1 cellular context compared by ENCODE assay signal in genomic region chr11:46242961-46243795, GRCh38.
A peak's percentile ranks its signal among the peaks of the same experiment; 100 is the strongest.
TF ChIP-seq lines count a peak whose summit lies in the region.

No MANE protein-coding gene starts in this region.

TF ChIP-seq in HepG2, 621 proteins besides CTCF, POLR2A, EP300 and RAD21 (continued from another document and continues in another):
- no peak for TF ChIP-seq AFF4 (CRISPR knock-in tag; IDR thresholded peaks at IDR 0.05)
- TF ChIP-seq KDM5B (CRISPR knock-in tag; IDR thresholded peaks at IDR 0.05; ENCODE audit: borderline replicate concordance) = peak; percentile 77; the same call in 1 of the 2 replicates
- no peak for TF ChIP-seq EEA1 (CRISPR knock-in tag; IDR thresholded peaks at IDR 0.05; ENCODE audit: borderline replicate concordance)
- no peak for TF ChIP-seq FLYWCH1 (CRISPR knock-in tag; IDR thresholded peaks at IDR 0.05)
- TF ChIP-seq HOXA7 (CRISPR knock-in tag; IDR thresholded peaks at IDR 0.05) = no peak
- no peak for TF ChIP-seq U2AF2 (IDR thresholded peaks at IDR 0.05; ENCODE audit: low read depth, low read length)
- TF ChIP-seq SKI (IDR thresholded peaks at IDR 0.05; ENCODE audit: partially characterized antibody) = no peak
- TF ChIP-seq ZNF703 (CRISPR knock-in tag; IDR thresholded peaks at IDR 0.05; ENCODE audit: borderline replicate concordance) = no peak
- peak; percentile 37; the same call in 1 of the 2 replicates for TF ChIP-seq JUN (CRISPR knock-in tag; IDR thresholded peaks at IDR 0.05)
- TF ChIP-seq ZMYM2 (CRISPR knock-in tag; IDR thresholded peaks at IDR 0.05) = no peak
- no peak for TF ChIP-seq TIGD3 (CRISPR knock-in tag; IDR thresholded peaks at IDR 0.05; ENCODE audit: borderline replicate concordance)
- TF ChIP-seq RBM22 (optimal IDR thresholded peaks at IDR 0.05; ENCODE audit: low read length) = no peak
- TF ChIP-seq ZNF549 (CRISPR knock-in tag; IDR thresholded peaks at IDR 0.05) = no peak
- peak; percentile 75; the same call in 1 of the 2 replicates for TF ChIP-seq POGZ (CRISPR knock-in tag; IDR thresholded peaks at IDR 0.05)
- no peak for TF ChIP-seq CENPT (CRISPR knock-in tag; IDR thresholded peaks at IDR 0.05; ENCODE audit: low read depth)
- no peak for TF ChIP-seq HBP1 (CRISPR knock-in tag; IDR thresholded peaks at IDR 0.05; ENCODE audit: low read depth)
- 0 out of 2 replicates have a peak, but pooled peaks have one; percentile 27 for TF ChIP-seq ZNF33B (CRISPR knock-in tag; IDR thresholded peaks at IDR 0.05)
- peak; percentile 66; the same call in 1 of the 2 replicates for TF ChIP-seq SP4 (CRISPR knock-in tag; IDR thresholded peaks at IDR 0.05)
- peak; percentile 59; the same call in 1 of the 2 replicates for TF ChIP-seq MAX (IDR thresholded peaks at IDR 0.05)
- peak; percentile 97; the same call in 1 of the 2 replicates for TF ChIP-seq ZNF230 (CRISPR knock-in tag; IDR thresholded peaks at IDR 0.05)
- TF ChIP-seq IRF9 (CRISPR knock-in tag; IDR thresholded peaks at IDR 0.05; ENCODE audit: borderline replicate concordance) = no peak
- TF ChIP-seq GLI4 (CRISPR knock-in tag; IDR thresholded peaks at IDR 0.05; ENCODE audit: borderline replicate concordance) = no peak; the same call in 1 of the 2 replicates
- TF ChIP-seq ZNF841 (CRISPR knock-in tag; IDR thresholded peaks at IDR 0.05; ENCODE audit: borderline replicate concordance) = no peak
- TF ChIP-seq ZNF333 (CRISPR knock-in tag; IDR thresholded peaks at IDR 0.05; ENCODE audit: borderline replicate concordance) = peak; percentile 73; the same call in 1 of the 2 replicates
- TF ChIP-seq CEBPG (CRISPR knock-in tag; IDR thresholded peaks at IDR 0.05) = peak; percentile 100
- TF ChIP-seq ZNF777 (CRISPR knock-in tag; IDR thresholded peaks at IDR 0.05) = no peak
- TF ChIP-seq TOPORS (CRISPR knock-in tag; IDR thresholded peaks at IDR 0.05) = 0 out of 2 replicates have a peak, but pooled peaks have one; percentile 62
- peak; percentile 92 for TF ChIP-seq DMTF1 (CRISPR knock-in tag; IDR thresholded peaks at IDR 0.05)
- TF ChIP-seq NAIF1 (CRISPR knock-in tag; IDR thresholded peaks at IDR 0.05; ENCODE audit: borderline replicate concordance) = no peak; the same call in 1 of the 2 replicates
- peak; percentile 63; the same call in 1 of the 2 replicates for TF ChIP-seq ZNF276 (CRISPR knock-in tag; IDR thresholded peaks at IDR 0.05; ENCODE audit: low read depth)
- no peak for TF ChIP-seq IKZF4 (CRISPR knock-in tag; IDR thresholded peaks at IDR 0.05; ENCODE audit: borderline replicate concordance, low read depth, not compliant biosample characterization)
- TF ChIP-seq NR2F1 (CRISPR knock-in tag; IDR thresholded peaks at IDR 0.05) = no peak
- no peak for TF ChIP-seq ETV5 (CRISPR knock-in tag; IDR thresholded peaks at IDR 0.05; ENCODE audit: borderline replicate concordance)
- TF ChIP-seq SRSF1 (optimal IDR thresholded peaks at IDR 0.05; ENCODE audit: low read depth, low read length) = no peak
- no peak for TF ChIP-seq SSRP1 (CRISPR knock-in tag; IDR thresholded peaks at IDR 0.05)
- no peak for TF ChIP-seq ZNF354B (CRISPR knock-in tag; IDR thresholded peaks at IDR 0.05)
- no peak for TF ChIP-seq ZNF570 (CRISPR knock-in tag; IDR thresholded peaks at IDR 0.05; ENCODE audit: borderline replicate concordance)
- TF ChIP-seq ZNF691 (CRISPR knock-in tag; IDR thresholded peaks at IDR 0.05; ENCODE audit: borderline replicate concordance, low read depth) = no peak
- TF ChIP-seq MXD1 (CRISPR knock-in tag; IDR thresholded peaks at IDR 0.05) = peak; percentile 56
- TF ChIP-seq TOE1 (CRISPR knock-in tag; IDR thresholded peaks at IDR 0.05) = no peak
- TF ChIP-seq SPEN (CRISPR knock-in tag; IDR thresholded peaks at IDR 0.05; ENCODE audit: low read depth) = peak; percentile 36; the same call in 1 of the 2 replicates
- TF ChIP-seq SOX13 (IDR thresholded peaks at IDR 0.05) = no peak
- peak in 1 of 2 experiments; percentile 15; a peak in 1 of 4 replicates for TF ChIP-seq SOX13 (CRISPR knock-in tag; conservative IDR thresholded peaks at IDR 0.05 in 1 of 2, IDR thresholded peaks at IDR 0.05 in 1 of 2)
- TF ChIP-seq TEF (CRISPR knock-in tag; IDR thresholded peaks at IDR 0.05) = no peak
- TF ChIP-seq ZFYVE20 (CRISPR knock-in tag; IDR thresholded peaks at IDR 0.05; ENCODE audit: borderline replicate concordance, low read depth) = no peak
- TF ChIP-seq PBX2 (CRISPR knock-in tag; IDR thresholded peaks at IDR 0.05) = peak; percentile 51; the same call in 1 of the 2 replicates
- no peak for TF ChIP-seq JUNB (CRISPR knock-in tag; IDR thresholded peaks at IDR 0.05; ENCODE audit: borderline replicate concordance)
- TF ChIP-seq KLF11 (CRISPR knock-in tag; IDR thresholded peaks at IDR 0.05) = no peak
- TF ChIP-seq SRY (CRISPR knock-in tag; IDR thresholded peaks at IDR 0.05) = 0 out of 2 replicates have a peak, but pooled peaks have one; percentile 68
- no peak for TF ChIP-seq KDM4B (CRISPR knock-in tag; IDR thresholded peaks at IDR 0.05)
- TF ChIP-seq IRF2 (CRISPR knock-in tag; IDR thresholded peaks at IDR 0.05) = no peak
- no peak for TF ChIP-seq CENPX (CRISPR knock-in tag; IDR thresholded peaks at IDR 0.05)
- TF ChIP-seq PLRG1 (conservative IDR thresholded peaks at IDR 0.05) = no peak
